ENCODE assay signal across 24 cellular contexts in genomic region chr7:138032775-138033174, GRCh38. TPM values are rescaled to one million over a fixed set of nuclear protein-coding genes. Genes with fewer than 3 reads are reported as not detected.
"Had no signal": no experiment of that assay in that cellular context is flagged by ENCODE, and none has a peak within 500 bp of the region (broad histone marks: within the 10 kb centered on the region; RNA-seq: fewer than 3 reads in every experiment).

No MANE protein-coding gene starts in this region.

- H3K27me3 ChIP-seq: ascending aorta, breast epithelium, sigmoid colon, transverse colon, uterus had no signal

- H3K36me3 ChIP-seq: ascending aorta, breast epithelium, left ventricle myocardium inferior, sigmoid colon, transverse colon, uterus had no signal

- H3K4me1 Mint-ChIP-seq: activated T-helper 17 cell treated with anti-CD3 and anti-CD28 coated beads, Interleukin-2, amount 50 U/mL, for 72 hours; nephron progenitor cell had no signal

- H3K27ac Mint-ChIP-seq: activated naive CD4-positive, alpha-beta T cell treated with anti-CD3 and anti-CD28 coated beads, Interleukin-2, amount 50 U/mL, for 72 hours; activated T-cell treated with anti-CD3 and anti-CD28 coated beads, Interleukin-2, amount 50 U/mL, for 24 hours; activated T-helper 17 cell treated with anti-CD3 and anti-CD28 coated beads, Interleukin-2, amount 50 U/mL, for 72 hours; nephron progenitor cell had no signal

- H3K4me1 ChIP-seq: ascending aorta, breast epithelium, left ventricle myocardium inferior, sigmoid colon, transverse colon, uterus had no signal

- DNase-seq: activated CD8-positive, alpha-beta memory T cell treated with anti-CD3 and anti-CD28 coated beads for 24 hours; activated CD8-positive, alpha-beta memory T cell treated with anti-CD3 and anti-CD28 coated beads, Interleukin-2, amount 50 U/mL, for 4 hours; activated T-cell treated with anti-CD3 and anti-CD28 coated beads, Interleukin-2, amount 50 U/mL, for 24 hours; cortex of kidney; foreskin melanocyte; left ventricle myocardium inferior; midbrain; nephron progenitor cell; occipital lobe; sigmoid colon; stimulated activated CD4-positive, alpha-beta T cell treated with anti-CD3 and anti-CD28 coated beads, Interleukin-2, amount 100 ng/mL, for 48 hours; stimulated activated CD8-positive, alpha-beta memory T cell treated with anti-CD3 and anti-CD28 coated beads, Interleukin-4, amount 100 ng/mL, for 48 hours; stimulated activated naive B cell treated with anti-CD40 and anti-IgM and Interleukin-4, amounts not matched to agents 10 μg/mL and 1 μg/mL and 100 μg/mL, for 72 hours; transverse colon; uterus had no signal

- H3K9me3 ChIP-seq: ascending aorta, sigmoid colon, uterus had no signal

- H3K4me3 Mint-ChIP-seq: activated T-cell treated with anti-CD3 and anti-CD28 coated beads, Interleukin-2, amount 50 U/mL, for 24 hours; activated T-helper 17 cell treated with anti-CD3 and anti-CD28 coated beads, Interleukin-2, amount 50 U/mL, for 72 hours; nephron progenitor cell; stimulated activated naive B cell treated with anti-CD40 and anti-IgM and Interleukin-4, amounts not matched to agents 10 μg/mL and 1 μg/mL and 100 μg/mL, for 72 hours had no signal

- H3K27ac ChIP-seq: ascending aorta, breast epithelium, epithelial cell of prostate, left ventricle myocardium inferior, sigmoid colon, transverse colon, uterus had no signal

- H3K9me3 Mint-ChIP-seq: activated naive CD4-positive, alpha-beta T cell treated with anti-CD3 and anti-CD28 coated beads, Interleukin-2, amount 50 U/mL, for 72 hours had no signal

- H3K4me3 ChIP-seq: ascending aorta, breast epithelium, left ventricle myocardium inferior, sigmoid colon, transverse colon, uterus had no signal

- H3K27me3 Mint-ChIP-seq: stimulated activated naive B cell treated with anti-CD40 and anti-IgM and Interleukin-4, amounts not matched to agents 10 μg/mL and 1 μg/mL and 100 μg/mL, for 72 hours had no signal

RNA-seq across cellular contexts. Expression of gene AKR1D1, which starts 43.5 kb away (rescaled TPM):
- total RNA-seq: activated naive CD4-positive, alpha-beta T cell treated with anti-CD3 and anti-CD28 coated beads, Interleukin-2, amount 50 U/mL, for 72 hours; activated T-helper 17 cell treated with anti-CD3 and anti-CD28 coated beads, Interleukin-2, amount 50 U/mL, for 72 hours; ascending aorta; left ventricle myocardium inferior; lung microvascular endothelial cell; occipital lobe; sigmoid colon; T-helper 2 cell treated with Interferon-gamma antibody and Interleukin-4, amounts not matched to agents 100 ng/mL and 5 ng/mL, for 36 hours; temporal lobe; transverse colon; uterus had no signal
- polyA plus RNA-seq: adipose tissue, sigmoid colon had no signal
